ENCODE assay signal across 27 cellular contexts in genomic region chr4:168690199-168690598, GRCh38.
"Had no signal": no experiment of that assay in that cellular context is flagged by ENCODE, and none has a peak within 500 bp of the region (broad histone marks: within the 10 kb centered on the region; RNA-seq: fewer than 3 reads in every experiment).

No MANE protein-coding gene starts in this region.

- H3K9me3 Mint-ChIP-seq: activated CD8-positive, alpha-beta T cell treated with anti-CD3 and anti-CD28 coated beads for 36 hours; activated naive CD4-positive, alpha-beta T cell treated with anti-CD3 and anti-CD28 coated beads for 36 hours; activated naive CD8-positive, alpha-beta T cell treated with anti-CD3 and anti-CD28 coated beads for 36 hours; brain; neural progenitor cell; type B pancreatic cell had no signal

- H3K27ac Mint-ChIP-seq: activated B cell treated with CpG ODN at 0.5 μM for 24 hours; activated CD8-positive, alpha-beta T cell treated with anti-CD3 and anti-CD28 coated beads for 36 hours; activated naive CD4-positive, alpha-beta T cell treated with anti-CD3 and anti-CD28 coated beads for 36 hours; activated naive CD8-positive, alpha-beta T cell treated with anti-CD3 and anti-CD28 coated beads for 36 hours; neural progenitor cell; T-helper 17 cell; type B pancreatic cell had no signal

- H3K4me3 ChIP-seq: adrenal gland, cardiac muscle cell, esophagus muscularis mucosa, left ventricle myocardium inferior, lung, neural progenitor cell, vagina had no signal

- H3K4me1 ChIP-seq: adrenal gland, neural progenitor cell had no signal

- H3K4me1 Mint-ChIP-seq: activated B cell treated with CpG ODN at 0.5 μM for 24 hours; activated naive CD8-positive, alpha-beta T cell treated with anti-CD3 and anti-CD28 coated beads for 36 hours; naive B cell had no signal

- H2AFZ ChIP-seq: neural progenitor cell had no signal

- H3K27me3 ChIP-seq: adrenal gland, cardiac muscle cell, esophagus muscularis mucosa, foreskin keratinocyte, neural progenitor cell, vagina had no signal

- H3K4me2 ChIP-seq: neural progenitor cell had no signal

- H3K36me3 Mint-ChIP-seq: activated naive CD8-positive, alpha-beta T cell treated with anti-CD3 and anti-CD28 coated beads for 36 hours; naive B cell had no signal

- ATAC-seq: activated CD8-positive, alpha-beta T cell treated with anti-CD3 and anti-CD28 coated beads for 36 hours; foreskin keratinocyte; right cardiac atrium; T-helper 17 cell had no signal

- H3K36me3 ChIP-seq: adrenal gland, vagina had no signal

- H3K27me3 Mint-ChIP-seq: brain, type B pancreatic cell had no signal

- H3K9ac ChIP-seq: neural progenitor cell had no signal

- H3K4me3 Mint-ChIP-seq: activated B cell treated with CpG ODN at 0.5 μM for 24 hours; activated CD8-positive, alpha-beta T cell treated with anti-CD3 and anti-CD28 coated beads for 36 hours; activated naive CD4-positive, alpha-beta T cell treated with anti-CD3 and anti-CD28 coated beads for 36 hours; activated naive CD8-positive, alpha-beta T cell treated with anti-CD3 and anti-CD28 coated beads for 36 hours; brain; naive B cell; neural progenitor cell; T-helper 17 cell; type B pancreatic cell had no signal

- FAIRE-seq: islet of Langerhans had no signal

- DNase-seq: activated B cell treated with CpG ODN at 0.5 μM for 24 hours; activated CD4-positive, alpha-beta T cell treated with anti-CD3 and anti-CD28 coated beads, Interleukin-2, amount 50 U/mL, for 1 hour; activated CD8-positive, alpha-beta T cell treated with anti-CD3 and anti-CD28 coated beads for 36 hours; activated effector memory CD4-positive, alpha-beta T cell treated with Interleukin-2 at 50 U/mL for 16 hours; activated naive CD4-positive, alpha-beta T cell treated with anti-CD3 and anti-CD28 coated beads for 36 hours; activated naive CD8-positive, alpha-beta T cell treated with anti-CD3 and anti-CD28 coated beads for 36 hours; activated T-cell treated with anti-CD3 and anti-CD28 coated beads for 4 hours; adrenal gland; aorta; foreskin keratinocyte; left ventricle myocardium inferior; mesendoderm; naive B cell; occipital lobe; posterior cingulate gyrus; right cardiac atrium; stimulated activated CD4-positive, alpha-beta T cell treated with anti-CD3 and anti-CD28 coated beads, Interleukin-2, amount 100 ng/mL, for 48 hours; stimulated activated naive CD4-positive, alpha-beta T cell treated with Interleukin-2 at 50 U/mL for 16 hours; T-helper 17 cell had no signal

- H3K9me3 ChIP-seq: adrenal gland, esophagus muscularis mucosa, left ventricle myocardium inferior, vagina had no signal

- H3K27ac ChIP-seq: adrenal gland, cardiac muscle cell, esophagus muscularis mucosa, foreskin keratinocyte, left ventricle myocardium inferior, neural progenitor cell had no signal
